8 cellular contexts compared by ENCODE assay signal in the genomic region with DNA sequence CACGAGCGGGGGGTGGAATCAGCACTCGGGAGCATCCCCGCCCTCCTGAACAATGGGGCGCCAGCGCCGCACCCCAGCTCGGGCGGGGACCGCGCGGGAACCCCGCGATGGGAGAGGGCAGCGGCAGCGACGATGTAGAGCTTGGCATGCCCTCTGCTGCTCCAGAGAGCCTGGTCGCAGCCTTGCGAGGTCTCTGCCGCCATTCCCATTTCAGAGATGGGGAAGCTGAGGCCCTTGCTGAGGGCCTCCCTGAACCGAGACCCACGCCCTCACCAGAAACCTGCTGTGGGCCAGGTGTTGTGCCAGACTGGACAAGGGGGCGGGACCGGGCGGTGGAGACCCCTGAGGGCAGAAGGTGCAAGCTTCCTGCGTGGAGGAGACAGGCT. TPM values are rescaled to one million over a fixed set of nuclear protein-coding genes. Genes with fewer than 3 reads are reported as not detected.
DNase-seq lines count a peak whose midpoint lies in the region; ATAC-seq, FAIRE-seq and TF ChIP-seq lines count a peak whose summit lies in the region.

No MANE protein-coding gene starts in this region.

- H3K27me3 Mint-ChIP-seq in activated naive CD8-positive, alpha-beta T cell treated with anti-CD3 and anti-CD28 coated beads for 36 hours: no peaks in the 10 kb centered on the region

- peak overlapping the region; percentile 89 for H3K4me2 ChIP-seq in DOHH2 (ENCODE audit: low read length)

- peak overlapping the region; percentile 48 for H3K27ac Mint-ChIP-seq in activated naive CD8-positive, alpha-beta T cell treated with anti-CD3 and anti-CD28 coated beads for 36 hours

- H3K4me1 ChIP-seq in DOHH2 (ENCODE audit: control insufficient read depth, low read length): peaks cover 38% of the 10 kb centered on the region
- H3K4me1 ChIP-seq in testis: peaks cover 17% of the 10 kb centered on the region

- H3K27ac ChIP-seq in DOHH2 (ENCODE audit: low read depth, low read length) (no peak overlapping the region), testis (peak overlapping the region; percentile 82 to 90)

- TF ChIP-seq CTCF in DOHH2 (IDR thresholded peaks at IDR 0.05; ENCODE audit: low read depth, low read length, poor library complexity, severe bottlenecking) (no peak), kidney epithelial cell (IDR thresholded peaks at IDR 0.05; ENCODE audit: insufficient read depth, low read length, poor library complexity, severe bottlenecking) (no peak), testis (IDR thresholded peaks at IDR 0.05) (no peak)

- peak overlapping the region; percentile 84 for H3K4me3 Mint-ChIP-seq in activated naive CD8-positive, alpha-beta T cell treated with anti-CD3 and anti-CD28 coated beads for 36 hours

- no peaks in the 10 kb centered on the region for H3K9me3 Mint-ChIP-seq in activated naive CD8-positive, alpha-beta T cell treated with anti-CD3 and anti-CD28 coated beads for 36 hours

- H3K27me3 ChIP-seq in DOHH2 (ENCODE audit: control insufficient read depth, low read length) (no peaks in the 10 kb centered on the region), kidney epithelial cell (ENCODE audit: control insufficient read depth, insufficient read depth, low read length) (no peaks in the 10 kb centered on the region), testis (no peaks in the 10 kb centered on the region)

- peak overlapping the region; percentile 86 for H3K4me3 ChIP-seq in DOHH2 (ENCODE audit: low read length)
- peak overlapping the region; percentile 80 for H3K4me3 ChIP-seq in kidney epithelial cell (ENCODE audit: low read depth, low read length)
- peak overlapping the region; percentile 72 to 77 for H3K4me3 ChIP-seq in testis

- no peaks in the 10 kb centered on the region for H3K9me3 ChIP-seq in DOHH2 (ENCODE audit: control insufficient read depth, insufficient read depth, low read length)
- no peaks in the 10 kb centered on the region for H3K9me3 ChIP-seq in testis

- TF ChIP-seq POLR2A in testis (IDR thresholded peaks at IDR 0.05): no peak
- TF ChIP-seq POLR2A in GM12891 (IDR thresholded peaks at IDR 0.05; ENCODE audit: low read depth, low read length): no peak

- peaks cover 35% of the 10 kb centered on the region for H3K4me1 Mint-ChIP-seq in activated naive CD8-positive, alpha-beta T cell treated with anti-CD3 and anti-CD28 coated beads for 36 hours

- intact Hi-C loops in testis (cut with DNase I; ENCODE audit: low total_unique reads): no loop called here

- H3K79me2 ChIP-seq in DOHH2 (ENCODE audit: control insufficient read depth, low read length): peaks cover 17% of the 10 kb centered on the region

- no peak for DNase-seq in activated naive CD8-positive, alpha-beta T cell treated with anti-CD3 and anti-CD28 coated beads for 36 hours
- no peak for DNase-seq in kidney epithelial cell (ENCODE audit: low read depth)
- peak; percentile 25 for DNase-seq in testis
- DNase-seq in GM12891 (ENCODE audit: insufficient read length, low spot score): no peak
- no peak for DNase-seq in stimulated activated CD4-positive, alpha-beta T cell treated with anti-CD3 and anti-CD28 coated beads, Interleukin-4, amount 100 ng/mL, for 24 hours

- peak; percentile 24 for ATAC-seq in HG02759 (IDR thresholded peaks at IDR 0.05; ENCODE audit: unreplicated experiment)
- no peak for ATAC-seq in HG03354 (IDR thresholded peaks at IDR 0.05; ENCODE audit: poor library complexity, severe bottlenecking, unreplicated experiment)

- H3K9me2 ChIP-seq in DOHH2 (replicated peaks; ENCODE audit: control insufficient read depth, low read length): no peaks in the 10 kb centered on the region

- peaks cover 6% of the 10 kb centered on the region; the same call in 1 of the 2 replicates for H3F3A ChIP-seq in DOHH2 (ENCODE audit: control insufficient read depth, insufficient read depth)

- 2 to 6% methylated on average over 5 to 26 of the region's 26 CpGs for WGBS in testis, 2 donors

- H3K36me3 ChIP-seq in DOHH2 (ENCODE audit: control insufficient read depth, low read length) (no peaks in the 10 kb centered on the region), kidney epithelial cell (ENCODE audit: control insufficient read depth, insufficient read depth, low read length) (no peaks in the 10 kb centered on the region), testis (ENCODE audit: low read depth, missing control alignments) (no peaks in the 10 kb centered on the region)

- no peak for FAIRE-seq in GM12891 (lab: Jason Lieb, UNC)

- no peaks in the 10 kb centered on the region for H4K20me1 ChIP-seq in DOHH2 (ENCODE audit: control insufficient read depth, insufficient read depth, low read depth, low read length)

- no peaks in the 10 kb centered on the region for H3K36me3 Mint-ChIP-seq in activated naive CD8-positive, alpha-beta T cell treated with anti-CD3 and anti-CD28 coated beads for 36 hours

TF ChIP-seq in GM12891, 5 proteins besides CTCF, POLR2A, EP300 and RAD21:
- TF ChIP-seq SPI1 (IDR thresholded peaks at IDR 0.05; ENCODE audit: low read depth, low read length) (no peak), POLR2AphosphoS5 (IDR thresholded peaks at IDR 0.05; ENCODE audit: low read depth, low read length) (no peak), POU2F2 (IDR thresholded peaks at IDR 0.05; ENCODE audit: low read depth, low read length) (no peak), PAX5 (IDR thresholded peaks at IDR 0.05; ENCODE audit: insufficient read depth, low read length, severe bottlenecking) (no peak), TAF1 (IDR thresholded peaks at IDR 0.05; ENCODE audit: low read depth, low read length) (no peak)

RNA-seq across cellular contexts. Expression of gene MEGF9, which starts 0.6 kb away (rescaled TPM):
- 1 to 10 TPM; 3.8 to 3.9 TPM for total RNA-seq in activated naive CD8-positive, alpha-beta T cell treated with anti-CD3 and anti-CD28 coated beads for 36 hours
- total RNA-seq in kidney epithelial cell (10.0 and 11.1 TPM in 2 replicates), testis (1 to 10 TPM; 8.2 to 8.5 TPM)
- 7.2 TPM for polyA plus RNA-seq in testis (ENCODE audit: insufficient read depth, low read depth, low replicate concordance)
- polyA plus RNA-seq in GM12891 (2012; ENCODE audit: low read depth, missing spikeins): 0.63 TPM
